ENCODE assay signal across 1 cellular context in the genomic region with DNA sequence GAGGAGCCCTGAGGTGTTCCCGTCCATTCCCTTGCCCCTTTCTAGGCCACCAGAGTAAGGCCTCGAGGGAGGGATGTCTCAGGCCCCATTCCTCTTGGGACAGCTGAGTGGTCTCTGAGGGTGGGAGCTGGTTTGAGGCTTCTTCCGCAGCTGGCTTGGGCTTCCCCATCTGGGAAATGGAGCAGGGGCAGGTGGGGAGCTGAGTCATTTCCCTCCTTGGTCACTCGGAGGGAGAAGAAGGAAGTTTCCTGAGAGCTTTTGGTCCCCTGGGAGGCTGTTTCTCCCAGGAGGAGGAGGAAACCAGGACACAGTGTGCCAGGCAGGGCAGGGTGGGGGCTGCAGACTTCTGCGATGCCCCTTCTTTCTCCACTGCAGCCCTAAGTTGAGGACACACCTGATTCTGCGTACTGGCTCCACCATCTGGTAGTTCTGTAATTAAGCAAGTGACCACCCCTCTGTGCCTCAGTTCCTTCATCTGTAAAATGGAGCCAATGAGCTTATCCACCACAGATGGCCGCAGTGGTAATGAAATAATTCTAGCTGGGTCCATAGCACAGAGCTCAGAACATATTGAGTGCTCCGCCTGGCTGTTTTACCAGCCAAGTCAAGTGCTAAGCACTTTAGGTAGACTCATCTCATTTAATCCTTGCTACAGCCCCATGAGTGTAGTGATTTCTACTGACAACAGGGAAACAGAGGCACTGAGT.
TF ChIP-seq lines count a peak whose summit lies in the region.

No MANE protein-coding gene starts in this region.

TF ChIP-seq in HEK293, 187 proteins besides CTCF, POLR2A, EP300 and RAD21 (continued from another document):
- TF ChIP-seq ZNF843 (tag by site-specific recombination; IDR thresholded peaks at IDR 0.05) (no peak), HOXA7 (CRISPR knock-in tag; IDR thresholded peaks at IDR 0.05; ENCODE audit: borderline replicate concordance) (no peak), ZBTB8A (tag by site-specific recombination; IDR thresholded peaks at IDR 0.05) (no peak), ZSCAN23 (tag by site-specific recombination; IDR thresholded peaks at IDR 0.05) (no peak), ZNF404 (tag by site-specific recombination; IDR thresholded peaks at IDR 0.05) (no peak), ZNF610 (tag by site-specific recombination; IDR thresholded peaks at IDR 0.05; ENCODE audit: borderline replicate concordance) (no peak), ZNF391 (tag by site-specific recombination; IDR thresholded peaks at IDR 0.05; ENCODE audit: borderline replicate concordance, low read depth) (no peak), ZNF223 (tag by site-specific recombination; IDR thresholded peaks at IDR 0.05) (no peak), ZNF555 (tag by site-specific recombination; conservative IDR thresholded peaks at IDR 0.05) (no peak)
- TF ChIP-seq, protein P1, sequence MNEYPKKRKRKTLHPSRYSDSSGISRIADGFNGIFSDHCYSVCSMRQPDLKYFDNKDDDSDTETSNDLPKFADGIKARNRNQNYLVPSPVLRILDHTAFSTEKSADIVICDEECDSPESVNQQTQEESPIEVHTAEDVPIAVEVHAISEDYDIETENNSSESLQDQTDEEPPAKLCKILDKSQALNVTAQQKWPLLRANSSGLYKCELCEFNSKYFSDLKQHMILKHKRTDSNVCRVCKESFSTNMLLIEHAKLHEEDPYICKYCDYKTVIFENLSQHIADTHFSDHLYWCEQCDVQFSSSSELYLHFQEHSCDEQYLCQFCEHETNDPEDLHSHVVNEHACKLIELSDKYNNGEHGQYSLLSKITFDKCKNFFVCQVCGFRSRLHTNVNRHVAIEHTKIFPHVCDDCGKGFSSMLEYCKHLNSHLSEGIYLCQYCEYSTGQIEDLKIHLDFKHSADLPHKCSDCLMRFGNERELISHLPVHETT (tag by site-specific recombination; IDR thresholded peaks at IDR 0.05), result peak; percentile 39; the same call in 1 of the 2 replicates
- TF ChIP-seq, protein P2, sequence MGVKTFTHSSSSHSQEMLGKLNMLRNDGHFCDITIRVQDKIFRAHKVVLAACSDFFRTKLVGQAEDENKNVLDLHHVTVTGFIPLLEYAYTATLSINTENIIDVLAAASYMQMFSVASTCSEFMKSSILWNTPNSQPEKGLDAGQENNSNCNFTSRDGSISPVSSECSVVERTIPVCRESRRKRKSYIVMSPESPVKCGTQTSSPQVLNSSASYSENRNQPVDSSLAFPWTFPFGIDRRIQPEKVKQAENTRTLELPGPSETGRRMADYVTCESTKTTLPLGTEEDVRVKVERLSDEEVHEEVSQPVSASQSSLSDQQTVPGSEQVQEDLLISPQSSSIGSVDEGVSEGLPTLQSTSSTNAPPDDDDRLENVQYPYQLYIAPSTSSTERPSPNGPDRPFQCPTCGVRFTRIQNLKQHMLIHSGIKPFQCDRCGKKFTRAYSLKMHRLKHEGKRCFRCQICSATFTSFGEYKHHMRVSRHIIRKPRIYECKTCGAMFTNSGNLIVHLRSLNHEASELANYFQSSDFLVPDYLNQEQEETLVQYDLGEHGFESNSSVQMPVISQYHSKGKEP (tag by site-specific recombination; IDR thresholded peaks at IDR 0.05), result no peak
- TF ChIP-seq, protein P3, sequence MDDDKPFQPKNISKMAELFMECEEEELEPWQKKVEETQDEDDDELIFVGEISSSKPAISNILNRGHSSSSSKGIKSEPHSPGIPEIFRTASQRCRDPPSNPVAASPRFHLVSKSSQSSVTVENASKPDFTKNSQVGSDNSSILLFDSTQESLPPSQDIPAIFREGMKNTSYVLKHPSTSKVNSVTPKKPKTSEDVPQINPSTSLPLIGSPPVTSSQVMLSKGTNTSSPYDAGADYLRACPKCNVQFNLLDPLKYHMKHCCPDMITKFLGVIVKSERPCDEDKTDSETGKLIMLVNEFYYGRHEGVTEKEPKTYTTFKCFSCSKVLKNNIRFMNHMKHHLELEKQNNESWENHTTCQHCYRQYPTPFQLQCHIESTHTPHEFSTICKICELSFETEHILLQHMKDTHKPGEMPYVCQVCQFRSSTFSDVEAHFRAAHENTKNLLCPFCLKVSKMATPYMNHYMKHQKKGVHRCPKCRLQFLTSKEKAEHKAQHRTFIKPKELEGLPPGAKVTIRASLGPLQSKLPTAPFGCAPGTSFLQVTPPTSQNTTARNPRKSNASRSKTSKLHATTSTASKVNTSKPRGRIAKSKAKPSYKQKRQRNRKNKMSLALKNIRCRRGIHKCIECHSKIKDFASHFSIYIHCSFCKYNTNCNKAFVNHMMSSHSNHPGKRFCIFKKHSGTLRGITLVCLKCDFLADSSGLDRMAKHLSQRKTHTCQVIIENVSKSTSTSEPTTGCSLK (tag by site-specific recombination; IDR thresholded peaks at IDR 0.05), result no peak
TF ChIP-seq in HEK293: peak in this region for 3.
